ENCODE assay signal across 9 cellular contexts in genomic region chr1:222817529-222817928, GRCh38. TPM values are rescaled to one million over a fixed set of nuclear protein-coding genes. Genes with fewer than 3 reads are reported as not detected.
DNase-seq lines count a peak whose midpoint lies in the region; ATAC-seq, FAIRE-seq and TF ChIP-seq lines count a peak whose summit lies in the region.
"Had no signal": no experiment of that assay in that cellular context is flagged by ENCODE, and none has a peak within 500 bp of the region (broad histone marks: within the 10 kb centered on the region; RNA-seq: fewer than 3 reads in every experiment).

No MANE protein-coding gene starts in this region.

- H3K27me3 Mint-ChIP-seq in immature natural killer cell (ENCODE audit: low read depth in 3 of 3) = no peaks in the 10 kb centered on the region

- no peaks in the 10 kb centered on the region for H3K36me3 Mint-ChIP-seq in immature natural killer cell

- intact Hi-C loops in K562 (cut with micrococcal nuclease) = no loop called here

- FAIRE-seq in K562 (lab: Jason Lieb, UNC) = no peak

- TF ChIP-seq RAD21 in K562 (CRISPR knock-in tag; conservative IDR thresholded peaks at IDR 0.05 in 1 of 2, IDR thresholded peaks at IDR 0.05 in 1 of 2) = no peak

- no peaks in the 10 kb centered on the region for H3K9me3 Mint-ChIP-seq in immature natural killer cell

- H3K36me3 ChIP-seq in K562 (ENCODE audit: control insufficient read depth, insufficient read depth, low read length) = no peaks in the 10 kb centered on the region
- H3K36me3 ChIP-seq in mesodermal cell (ENCODE audit: control insufficient read depth, insufficient read depth, low read length) = no peaks in the 10 kb centered on the region

- POLR2A ChIA-PET in K562 (lab: Yijun Ruan, JAX) = interaction anchor here (0.6 kb wide), 1 partner anchor 185 kb away, joined by 3 read pairs; no protein-coding TSS in a partner anchor

- TF ChIP-seq EP300 in K562 (IDR thresholded peaks at IDR 0.05; ENCODE audit: low read length) = no peak

- TF ChIP-seq CTCF in K562 (IDR thresholded peaks at IDR 0.05 in 2 of 3, conservative IDR thresholded peaks at IDR 0.05 in 1 of 3; ENCODE audit: insufficient read depth in 2 of 3, low read depth in 1 of 3, low read length in 3 of 3) = no peak

- no peaks in the 10 kb centered on the region for H4K20me1 ChIP-seq in K562 (replicated peaks; ENCODE audit: control insufficient read depth, insufficient read depth, low read length)

- no peak overlapping the region for H3K27ac Mint-ChIP-seq in immature natural killer cell

- no peak overlapping the region for H3K4me3 ChIP-seq in K562
- H3K4me3 ChIP-seq in mesodermal cell (ENCODE audit: extremely low read depth, insufficient read depth, low read length, poor library complexity, severe bottlenecking) = no peak overlapping the region

- peaks cover 0 to 4% of the 10 kb centered on the region in 2 experiments; a peak in 1 of 5 replicates for H3K27me3 ChIP-seq in K562 (ENCODE audit: control insufficient read depth in 2 of 2, insufficient read depth in 2 of 2, low read length in 2 of 2)

- H3K4me1 Mint-ChIP-seq in immature natural killer cell = peaks cover 23 to 41% of the 10 kb centered on the region in 2 donors

- H3K4me1 ChIP-seq in K562 (replicated peaks in 1 of 2; ENCODE audit: control insufficient read depth in 2 of 2, insufficient read depth in 2 of 2, low read length in 2 of 2) = peaks cover 0 to 8% of the 10 kb centered on the region in 2 experiments; a peak in 3 of 5 replicates
- peaks cover 6% of the 10 kb centered on the region for H3K4me1 ChIP-seq in mesodermal cell (ENCODE audit: control insufficient read depth, insufficient read depth, low read length, poor library complexity, severe bottlenecking)

- H3K9me3 ChIP-seq in K562 (replicated peaks; ENCODE audit: control insufficient read depth, insufficient read depth, low read depth, low read length) = no peaks in the 10 kb centered on the region
- H3K9me3 ChIP-seq in mesodermal cell (ENCODE audit: control insufficient read depth, low read length) = no peaks in the 10 kb centered on the region

- no peak overlapping the region for H3K4me3 Mint-ChIP-seq in immature natural killer cell

- no peak overlapping the region for H3K27ac ChIP-seq in K562 (ENCODE audit: extremely low read depth, low read depth, low read length)
- peak overlapping the region; percentile 1 for H3K27ac ChIP-seq in mesodermal cell (ENCODE audit: low read depth, low read length, severe bottlenecking)

- no peak overlapping the region for H3K9ac ChIP-seq in K562 (ENCODE audit: insufficient read depth in 1 of 2, low read depth in 2 of 2, low read length in 2 of 2)

- BruUV-seq in K562 (replicated peaks; lab: Mats Ljungman, UMichigan) = no TSS peak

- in situ Hi-C loops in K562 (cut with MboI) = no loop called here

- WGBS in K562 (ENCODE audit: insufficient coverage, low coverage, missing lambda C conversion rate) = 0% methylated on average over 1 of the region's 1 CpG
- 80 to 86% methylated on average over 1 of the region's 1 CpG for WGBS in mesodermal cell (ENCODE audit: insufficient coverage in 2 of 2), 2 experiments

- no peak overlapping the region for H3K4me2 ChIP-seq in K562 (ENCODE audit: insufficient read depth, low read length)

- CTCF ChIA-PET in K562 (lab: Yijun Ruan, JAX; ENCODE audit: low intra/inter-chr PET ratio) = no interaction called here

- ATAC-seq in K562 (no peak), HG03280 (IDR thresholded peaks at IDR 0.05; ENCODE audit: unreplicated experiment) (no peak), GM18858 (IDR thresholded peaks at IDR 0.05; ENCODE audit: unreplicated experiment) (no peak)

- no peak for TF ChIP-seq POLR2A in K562 (conservative IDR thresholded peaks at IDR 0.05)

- no peaks in the 10 kb centered on the region for H3K79me2 ChIP-seq in K562 (ENCODE audit: control insufficient read depth, insufficient read depth, low read length)

- no peaks in the 10 kb centered on the region for H3K9me1 ChIP-seq in K562 (ENCODE audit: control insufficient read depth, insufficient read depth, low read length)

- DNase-seq in A172 (ENCODE audit: low spot score) (peak; percentile 99), HS-5 (ENCODE audit: low read depth) (peak; percentile 96), K562 (ENCODE audit: extremely low read depth in 1 of 4, low spot score in 3 of 4) (no peak), immature natural killer cell (no peak), NCI-H1694 treated with DMSO at 0.1 percent for 48 hours (lab: John Stamatoyannopoulos, UW) (no peak)
- DNase-seq: COR-L47 had no signal

- H2AFZ ChIP-seq in K562 (ENCODE audit: low read depth, low read length) = no peak overlapping the region

TF ChIP-seq in K562, 482 proteins besides CTCF, POLR2A, EP300 and RAD21:
- TF ChIP-seq FOSL1 (tag; conservative IDR thresholded peaks at IDR 0.05) (peak; percentile 55), ATF1 (CRISPR knock-in tag; IDR thresholded peaks at IDR 0.05) (no peak), ATF1 (tag; IDR thresholded peaks at IDR 0.05) (no peak)

RNA-seq across cellular contexts. Expression of gene DISP1, which starts 2.7 kb away (rescaled TPM):
- 3.3 and 5.0 TPM in 2 replicates for total RNA-seq in A172 (2014; rRNA removed; shearing (Covaris generic))
- total RNA-seq in K562 (2011; cell fraction: chromatin; rRNA removed; ENCODE audit: low replicate concordance) = 0.65 TPM in 1 of 2 replicates, not detected in the other
- not detected in 2 replicates for total RNA-seq in K562 (2011; cell fraction: nucleolus; rRNA removed)
- total RNA-seq in K562 (2011; cell fraction: nucleoplasm; rRNA removed) = 0.29 and 0.76 TPM in 2 replicates
- total RNA-seq in K562 (2014; rRNA removed) (not detected in 2 replicates), K562 (2014; rRNA removed; fragmentation: Illumina TruSeq; extraction: Trizol) (0.04 TPM in 1 of 2 replicates, not detected in the other), K562 (2015; rRNA removed; fragmentation: Illumina TruSeq; extraction: Trizol) (0.11 TPM in 2 replicates), K562 (2021) (0.02 and 0.09 TPM in 2 replicates)
- polyA plus RNA-seq in K562 (2011; rRNA removed) (0.03 TPM in 1 of 2 replicates, not detected in the other), K562 (2014; fragmentation: Illumina TruSeq; extraction: Trizol) (0.04 and 0.06 TPM in 2 replicates), K562 (2014; fragmentation: Nextera tagmentation; extraction: Ambion mirVana) (under 1 TPM; 0.15 to 0.35 TPM), K562 (2014; rRNA removed) (0.03 TPM in 1 of 2 replicates, not detected in the other), immature natural killer cell (1 to 10 TPM; 2.5 to 5.1 (median 2.8) TPM)
- polyA plus RNA-seq in K562 (2011; cell fraction: cytosol; rRNA removed) = 0.01 and 0.03 TPM in 2 replicates
- polyA plus RNA-seq in K562 (2011; cell fraction: nucleus; rRNA removed) = not detected in 2 replicates
- 0.03 and 0.18 TPM in 2 replicates for polyA plus RNA-seq in K562 (2012)
- polyA minus RNA-seq in K562 (2011; rRNA and poly(A)+ RNA removed) = 0.27 and 0.46 TPM in 2 replicates
- polyA minus RNA-seq in K562 (2011; cell fraction: cytosol; rRNA and poly(A)+ RNA removed) = not detected in 2 replicates
- polyA minus RNA-seq in K562 (2011; cell fraction: nucleus; rRNA and poly(A)+ RNA removed) = under 0.01 and 0.11 TPM in 2 replicates
- polyA plus RNA-seq in mesodermal cell (2013, experiment 1 of 2) = 7.5 TPM
- polyA plus RNA-seq in mesodermal cell (2013, experiment 2 of 2) = 7.8 TPM

Comparison
In these comparisons a context has a peak if more than half of its experiments do, and no peak if none do; other contexts are left out.
1. DNase-seq: peak in A172 (single experiment) and HS-5 (single experiment); none in K562 (0 of 4), immature natural killer cell (0 of 3) and NCI-H1694 treated with DMSO at 0.1 percent for 48 hours (single experiment).